2 cellular contexts compared by ENCODE assay signal in genomic region chr4:41548305-41548704, GRCh38.
TF ChIP-seq lines count a peak whose summit lies in the region.

No MANE protein-coding gene starts in this region.

TF ChIP-seq in SK-N-SH, 30 proteins besides CTCF, POLR2A, EP300 and RAD21 (continued from another document):
- TF ChIP-seq IRF3 (IDR thresholded peaks at IDR 0.05; ENCODE audit: low read depth, low read length) (no peak), TCF12 (IDR thresholded peaks at IDR 0.05) (no peak), JUND (IDR thresholded peaks at IDR 0.05) (no peak), USF1 (IDR thresholded peaks at IDR 0.05; ENCODE audit: borderline replicate concordance, low read depth) (no peak), FOXM1 (IDR thresholded peaks at IDR 0.05; ENCODE audit: low read depth) (no peak), MAX (IDR thresholded peaks at IDR 0.05; ENCODE audit: low read depth) (no peak), NRF1 (IDR thresholded peaks at IDR 0.05; ENCODE audit: low read depth, low read length) (no peak), PBX3 (IDR thresholded peaks at IDR 0.05) (no peak), ELF1 (IDR thresholded peaks at IDR 0.05) (no peak)

TF ChIP-seq in SK-N-SH treated with all-trans-retinoic acid at 6 μM for 48 hours, 23 proteins besides CTCF, POLR2A, EP300 and RAD21 (continued from another document):
- no peak for TF ChIP-seq CSRNP3 (CRISPR knock-in tag; IDR thresholded peaks at IDR 0.05)
- TF ChIP-seq CSDC2 (CRISPR knock-in tag; IDR thresholded peaks at IDR 0.05) = no peak
- no peak for TF ChIP-seq ESRRG (CRISPR knock-in tag; IDR thresholded peaks at IDR 0.05)
- TF ChIP-seq ZNF565 (CRISPR knock-in tag; conservative IDR thresholded peaks at IDR 0.05; ENCODE audit: low read depth) = no peak
- TF ChIP-seq ZC3H10 (CRISPR knock-in tag; IDR thresholded peaks at IDR 0.05) = no peak
- TF ChIP-seq POU6F1 (CRISPR knock-in tag; IDR thresholded peaks at IDR 0.05; ENCODE audit: borderline replicate concordance, low read depth) = no peak
- no peak for TF ChIP-seq TOX (CRISPR knock-in tag; IDR thresholded peaks at IDR 0.05; ENCODE audit: borderline replicate concordance)
